In the genomic region with DNA sequence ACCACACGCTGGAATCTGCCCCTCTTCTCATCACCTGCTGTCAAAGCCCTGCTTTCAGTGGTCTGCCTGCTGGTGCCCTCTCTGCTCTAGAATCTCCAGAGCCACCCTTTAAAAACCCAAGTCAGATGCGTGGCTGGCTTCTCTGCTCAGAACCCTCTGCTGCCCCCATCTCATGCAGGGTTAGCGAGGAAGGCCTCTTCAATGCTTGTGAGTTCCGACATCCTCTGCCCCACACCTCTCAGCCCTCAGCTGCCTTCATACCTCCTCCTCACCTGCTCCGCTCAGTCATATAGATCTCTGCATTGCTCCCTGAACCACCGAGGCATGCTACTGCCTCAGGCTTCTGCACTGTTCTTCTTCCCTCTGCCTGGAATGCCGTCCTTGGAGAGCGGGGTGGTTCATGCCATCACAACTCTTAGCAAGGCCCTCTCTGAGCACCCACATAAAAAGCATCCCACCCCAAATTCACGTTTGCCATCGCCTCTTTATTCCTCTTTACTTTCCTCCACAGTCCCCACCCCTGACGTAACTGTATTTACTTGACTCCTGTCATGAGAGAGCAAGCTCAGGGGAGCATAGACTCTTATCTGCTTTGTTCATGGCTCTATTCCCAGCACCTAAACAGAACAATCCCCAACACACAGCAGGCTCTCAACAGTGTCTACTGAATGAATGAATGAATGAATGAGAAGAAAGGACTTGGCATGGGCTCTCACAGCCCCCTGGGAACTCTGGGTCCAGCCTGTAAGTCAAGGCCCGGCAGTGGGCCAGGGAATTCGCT, we compare ENCODE assay signal across 17 cellular contexts. TPM values are rescaled to one million over a fixed set of nuclear protein-coding genes. Genes with fewer than 3 reads are reported as not detected.
DNase-seq lines count a peak whose midpoint lies in the region; ATAC-seq, FAIRE-seq and TF ChIP-seq lines count a peak whose summit lies in the region.
"Had no signal": no experiment of that assay in that cellular context is flagged by ENCODE, and none has a peak within 500 bp of the region (broad histone marks: within the 10 kb centered on the region; RNA-seq: fewer than 3 reads in every experiment).

No MANE protein-coding gene starts in this region.

- H2AK5ac ChIP-seq in H1 (ENCODE audit: low read depth, low read length), result 0 out of 2 replicates have a peak overlapping the region, but pooled peaks have one; percentile 6

- no peak overlapping the region for H3K4me3 Mint-ChIP-seq in HFFc6
- H3K4me3 Mint-ChIP-seq: memory B cell had no signal

- H3K23me2 ChIP-seq in H1 (ENCODE audit: low read depth, low read length), result no peaks in the 10 kb centered on the region

- H4K8ac ChIP-seq in H1 (ENCODE audit: extremely low read depth, insufficient read depth, low read length), result no peak overlapping the region

- DNase-seq in HFFc6 (no peak), H1 (ENCODE audit: low read depth in 1 of 2, low spot score in 2 of 2) (no peak), left lung (no peak), spleen (peak; percentile 30), C1 segment of cervical spinal cord (lab: John Stamatoyannopoulos, UW) (no peak), AG08395 (ENCODE audit: low spot score) (no peak)
- DNase-seq: activated CD8-positive, alpha-beta memory T cell treated with anti-CD3 and anti-CD28 coated beads for 24 hours; NCI-H748 treated with DMSO at 0.1 percent for 48 hours; ovary; SHP77 treated with DMSO at 0.1 percent for 48 hours; stimulated activated CD8-positive, alpha-beta memory T cell treated with anti-CD3 and anti-CD28 coated beads, Interleukin-4, amount 100 ng/mL, for 48 hours had no signal

- ATAC-seq in left lung (peak; percentile 41), HG03469 (IDR thresholded peaks at IDR 0.05; ENCODE audit: unreplicated experiment) (no peak), GM21737 (IDR thresholded peaks at IDR 0.05; ENCODE audit: unreplicated experiment) (no peak)

- no peak overlapping the region for H3K9ac ChIP-seq in H1 (replicated peaks in 1 of 4; ENCODE audit: extremely low read depth in 1 of 4, low read depth in 3 of 4, low read length in 3 of 4)

- H3K27me3 ChIP-seq in H1 (replicated peaks in 1 of 4; ENCODE audit: control insufficient read depth in 3 of 4, extremely low read depth in 1 of 4, insufficient read depth in 3 of 4, low read length in 3 of 4) (no peaks in the 10 kb centered on the region), left lung (no peaks in the 10 kb centered on the region), spleen (replicated peaks in 1 of 7) (peaks cover 0 to 5% (median 0%) of the 10 kb centered on the region in 7 donors)
- H3K27me3 ChIP-seq: ovary, vagina had no signal

- peaks cover 18% of the 10 kb centered on the region for H3K79me1 ChIP-seq in H1 (ENCODE audit: low read depth, low read length)

- H2BK20ac ChIP-seq in H1 (ENCODE audit: low read length), result no peak overlapping the region

- no peak overlapping the region for H2BK12ac ChIP-seq in H1 (ENCODE audit: low read depth, low read length)

- WGBS in H1 (ENCODE audit: extremely low coverage in 1 of 2, insufficient coverage in 1 of 2, insufficient read length in 1 of 2, insufficient replicate concordance in 2 of 2, low coverage in 1 of 2, low lambda C conversion rate in 2 of 2, missing lambda C conversion rate in 1 of 2), 2 experiments, result 77% methylated on average over 13 of the region's 13 CpGs; no CpG with 5 or more reads in 1 of the 2 experiments
- WGBS in spleen, 5 donors, result 81 to 90% (median 86%) methylated on average over 13 of the region's 13 CpGs

- no peak overlapping the region for H4K91ac ChIP-seq in H1 (replicated peaks; ENCODE audit: insufficient read length, low read length)

- H3K9me3 ChIP-seq in H1 (ENCODE audit: insufficient read depth in 2 of 2, low read depth in 1 of 2, low read length in 1 of 2), result no peaks in the 10 kb centered on the region
- H3K9me3 ChIP-seq in left lung, result no peaks in the 10 kb centered on the region
- no peaks in the 10 kb centered on the region for H3K9me3 ChIP-seq in spleen
- H3K9me3 ChIP-seq: ovary, vagina had no signal

- H2AFZ ChIP-seq in H1 (ENCODE audit: low read length), result no peak overlapping the region

- peaks cover 5% of the 10 kb centered on the region; the same call in 1 of the 2 replicates for H3K27me3 Mint-ChIP-seq in HFFc6 (ENCODE audit: insufficient read depth)

- peaks cover 7 to 20% (median 19%) of the 10 kb centered on the region in 4 experiments for H3K4me1 ChIP-seq in H1 (replicated peaks in 1 of 4; ENCODE audit: control insufficient read depth in 3 of 4, insufficient read depth in 4 of 4, low read length in 3 of 4)
- peaks cover 22 to 54% of the 10 kb centered on the region in 2 donors for H3K4me1 ChIP-seq in left lung
- H3K4me1 ChIP-seq in spleen, result peaks cover 0 to 39% (median 10%) of the 10 kb centered on the region in 6 donors

- H3K4me3 ChIP-seq in H1 (ENCODE audit: extremely low read depth in 1 of 4, insufficient read depth in 2 of 4, low read depth in 3 of 4, low read length in 4 of 4) (no peak overlapping the region), left lung (no peak overlapping the region), spleen (no peak overlapping the region)
- H3K4me3 ChIP-seq: ovary, vagina had no signal

- no peak overlapping the region for H3K56ac ChIP-seq in H1 (replicated peaks; ENCODE audit: insufficient read length, low read depth, low read length)

- H3K4me1 Mint-ChIP-seq in HFFc6 (ENCODE audit: low read depth), result peaks cover 89% of the 10 kb centered on the region

- 0 out of 2 replicates have a peak overlapping the region, but pooled peaks have one; percentile 47 for H2BK15ac ChIP-seq in H1 (ENCODE audit: low read length)

- no peak for TF ChIP-seq CTCF in HFFc6 (IDR thresholded peaks at IDR 0.05)
- TF ChIP-seq CTCF in H1 (IDR thresholded peaks at IDR 0.05; ENCODE audit: control extremely low read depth in 1 of 3, insufficient read depth in 1 of 3, low read depth in 1 of 3, low read length in 3 of 3), result no peak
- no peak for TF ChIP-seq CTCF in left lung (IDR thresholded peaks at IDR 0.05)
- no peak for TF ChIP-seq CTCF in spleen (IDR thresholded peaks at IDR 0.05 in 8 of 11, conservative IDR thresholded peaks at IDR 0.05 in 3 of 11)

- no peaks in the 10 kb centered on the region for H3K9me3 Mint-ChIP-seq in HFFc6
- H3K9me3 Mint-ChIP-seq: memory B cell had no signal

- POLR2A ChIA-PET in H1 (lab: Charles Lee; ENCODE audit: partially characterized antibody), result no interaction called here

- FAIRE-seq in H1 (lab: Jason Lieb, UNC), result no peak
- FAIRE-seq: GM12892 had no signal

- peaks cover 0 to 59% of the 10 kb centered on the region in 2 experiments; a peak in 3 of 4 replicates for H3K79me2 ChIP-seq in H1 (ENCODE audit: control insufficient read depth in 1 of 2, insufficient read depth in 2 of 2, low read length in 2 of 2)

- H3K36me3 Mint-ChIP-seq in HFFc6 (ENCODE audit: low read depth), result peaks cover 30% of the 10 kb centered on the region
- H3K36me3 Mint-ChIP-seq: memory B cell had no signal

- peak overlapping the region; percentile 8 for H3K27ac Mint-ChIP-seq in HFFc6
- H3K27ac Mint-ChIP-seq: memory B cell had no signal

- intact Hi-C loops in left lung (cut with DNase I) (no loop called here), spleen (cut with DNase I; ENCODE audit: low total_unique reads) (no loop called here)

- no peak overlapping the region for H3K23ac ChIP-seq in H1 (ENCODE audit: insufficient read length)

- H4K20me1 ChIP-seq in H1 (replicated peaks in 1 of 2; ENCODE audit: control insufficient read depth in 1 of 2, insufficient read depth in 2 of 2, low read length in 2 of 2), result peaks cover 0 to 4% of the 10 kb centered on the region in 2 experiments

- H3K14ac ChIP-seq in H1 (ENCODE audit: insufficient read length), result no peak overlapping the region

- no peak overlapping the region for H3K4ac ChIP-seq in H1 (replicated peaks; ENCODE audit: insufficient read length, low read depth, low read length)

- no peak for TF ChIP-seq EP300 in H1 (IDR thresholded peaks at IDR 0.05; ENCODE audit: borderline replicate concordance in 1 of 2, low read depth in 2 of 2, low read length in 2 of 2)

- H3K27ac ChIP-seq in H1 (ENCODE audit: low read depth, low read length) (no peak overlapping the region), left lung (peak overlapping the region in 1 of 2 donors; percentile 60), spleen (peak overlapping the region in 4 of 8 donors; percentile 7 to 56 (median 52))
- H3K27ac ChIP-seq: C4-2B, ovary, vagina had no signal

- TF ChIP-seq RAD21 in H1 (IDR thresholded peaks at IDR 0.05 in 1 of 2, conservative IDR thresholded peaks at IDR 0.05 in 1 of 2; ENCODE audit: low read depth in 2 of 2, low read length in 2 of 2), result peak in 1 of 2 experiments; percentile 22; a peak in 2 of 4 replicates

- no peak overlapping the region for H3K4me2 ChIP-seq in H1 (ENCODE audit: insufficient read depth in 1 of 2, low read depth in 2 of 2, low read length in 2 of 2)

- H2BK120ac ChIP-seq in H1 (replicated peaks; ENCODE audit: low read depth, low read length), result no peak overlapping the region

- TF ChIP-seq POLR2A in H1 (IDR thresholded peaks at IDR 0.05; ENCODE audit: control extremely low read depth in 1 of 2, low read depth in 2 of 2, low read length in 2 of 2), result no peak
- TF ChIP-seq POLR2A in spleen (IDR thresholded peaks at IDR 0.05), result no peak

- H3K36me3 ChIP-seq in H1 (ENCODE audit: control insufficient read depth in 2 of 4, insufficient read depth in 4 of 4, low read length in 3 of 4) (no peaks in the 10 kb centered on the region), left lung (no peaks in the 10 kb centered on the region), spleen (no peaks in the 10 kb centered on the region)
- H3K36me3 ChIP-seq: ovary, vagina had no signal

- H3K18ac ChIP-seq in H1 (ENCODE audit: extremely low read depth, low read length), result no peak overlapping the region

- H2BK5ac ChIP-seq in H1 (ENCODE audit: low read depth, low read length), result 0 out of 2 replicates have a peak overlapping the region, but pooled peaks have one; percentile 53

- no peak overlapping the region for H4K5ac ChIP-seq in H1 (ENCODE audit: insufficient read length, low read depth, low read length)

- CTCF ChIA-PET in H1 (lab: Charles Lee; ENCODE audit: partially characterized antibody), result interaction anchor here (0.9 to 5.9 kb wide), 9 partner anchors 8 to 145 kb away, joined by 3 to 24 read pairs (median 5); no protein-coding TSS in a partner anchor

RNA-seq across cellular contexts. Expression of a gene that starts 10.4 kb away (rescaled TPM):
- 10 to 100 TPM; 26.8 to 29.8 (median 28.6) TPM for total RNA-seq in HFFc6 (2021; fragmentation: NEBNext Ultra II Directional; extraction: Animal tissue kit (Norgen Biotek cat#: 25700))
- 12.6 and 13.7 TPM in 2 replicates for total RNA-seq in H1 (2021; fragmentation: NEBNext Ultra II Directional; extraction: Animal tissue kit (Norgen Biotek cat#: 25700))
- polyA plus RNA-seq in H1 (2011; rRNA removed) (4.1 and 7.1 TPM in 2 replicates), spleen (1 to 10 TPM; 1.2 to 4.4 (median 1.7) TPM)
- polyA plus RNA-seq in H1 (2011; cell fraction: cytosol; rRNA removed), result 7.7 TPM
- polyA plus RNA-seq in H1 (2011; cell fraction: nucleus; rRNA removed), result 8.0 TPM
- polyA plus RNA-seq in H1 (2012, experiment 1 of 2), result 5.9 to 8.4 TPM (median 7.6 TPM) in 4 replicates
- polyA plus RNA-seq in H1 (2012, experiment 2 of 2), result 6.2 TPM
- polyA plus RNA-seq in H1 (2013, experiment 1 of 2), result 4.7 TPM
- polyA plus RNA-seq in H1 (2013, experiment 2 of 2), result 5.2 TPM
- polyA minus RNA-seq in H1 (2011; rRNA and poly(A)+ RNA removed), result 3.8 and 6.1 TPM in 2 replicates
- polyA minus RNA-seq in H1 (2011; cell fraction: cytosol; rRNA and poly(A)+ RNA removed), result 9.8 TPM
- polyA minus RNA-seq in H1 (2011; cell fraction: nucleus; rRNA and poly(A)+ RNA removed), result 12.9 TPM
- total RNA-seq in left lung (10 to 100 TPM; 26.7 to 26.8 TPM), spleen (10 to 100 TPM in 3 of 7 donors, 1 to 10 TPM in 4; 5.3 to 20.5 (median 8.5) TPM)
